25 cellular contexts compared by ENCODE assay signal in the genomic region with DNA sequence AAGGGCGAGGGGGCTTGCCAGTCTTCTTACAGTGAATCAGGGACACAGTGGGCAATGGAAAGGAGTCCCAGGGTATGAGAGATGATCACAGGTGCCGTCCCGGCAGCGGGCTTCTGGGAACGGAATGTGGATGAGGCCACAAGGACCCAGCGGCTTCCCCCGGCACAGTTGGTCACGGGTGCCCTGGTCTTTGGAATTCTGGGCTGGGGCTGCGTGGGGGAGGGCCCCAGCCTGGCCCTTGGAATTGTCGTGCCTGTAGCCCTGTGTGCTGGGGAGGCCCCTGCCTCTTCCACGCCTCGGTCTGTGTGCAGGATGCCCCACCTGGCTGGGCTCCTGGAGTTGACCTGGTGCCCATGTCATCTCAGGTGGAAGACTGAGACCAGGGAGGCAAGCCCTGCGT.
"Had no signal": no experiment of that assay in that cellular context is flagged by ENCODE, and none has a peak within 500 bp of the region (broad histone marks: within the 10 kb centered on the region; RNA-seq: fewer than 3 reads in every experiment).

No MANE protein-coding gene starts in this region.

- H3K4me1 ChIP-seq: colonic mucosa, foreskin keratinocyte, neural progenitor cell, psoas muscle, right lobe of liver had no signal

- H3K4me3 ChIP-seq: colonic mucosa, neural progenitor cell, ovary, psoas muscle, right lobe of liver, smooth muscle cell, thoracic aorta had no signal

- H3K9me3 ChIP-seq: colonic mucosa, ovary, psoas muscle, right lobe of liver, thoracic aorta had no signal

- H3K36me3 ChIP-seq: brain microvascular endothelial cell, colonic mucosa, neural progenitor cell, ovary, right lobe of liver had no signal

- DNase-seq: activated CD4-positive, alpha-beta T cell treated with anti-CD3 and anti-CD28 coated beads for 48 hours; activated CD4-positive, CD25-positive, alpha-beta regulatory T cell; activated CD8-positive, alpha-beta T cell treated with anti-CD3 and anti-CD28 coated beads, Interleukin-2, amount 10 ng/mL, durations not matched to agents 7 days and 5 days; activated naive CD4-positive, alpha-beta T cell treated with anti-CD3 and anti-CD28 coated beads for 36 hours; activated T-cell treated with anti-CD3 and anti-CD28 coated beads, Interleukin-2, amount 50 U/mL, for 24 hours; brain microvascular endothelial cell; central memory CD4-positive, alpha-beta T cell; colonic mucosa; endodermal cell; foreskin keratinocyte; glutamatergic neuron; hypothalamus; mesendoderm; naive thymus-derived CD4-positive, alpha-beta T cell; ovary; right lobe of liver; stimulated activated CD4-positive, alpha-beta T cell treated with anti-CD3 and anti-CD28 coated beads, Interleukin-4, amount 100 ng/mL, for 24 hours; T-cell; T1000 had no signal

- H3K27ac ChIP-seq: brain microvascular endothelial cell, colonic mucosa, epithelial cell of prostate, foreskin keratinocyte, neural progenitor cell, ovary, psoas muscle, right lobe of liver, thoracic aorta had no signal

- ATAC-seq: activated CD8-positive, alpha-beta T cell treated with anti-CD3 and anti-CD28 coated beads, Interleukin-2, amount 10 ng/mL, durations not matched to agents 7 days and 5 days; foreskin keratinocyte; naive thymus-derived CD4-positive, alpha-beta T cell; psoas muscle; right lobe of liver; stimulated activated memory B cell treated with anti-CD40 and anti-IgM and Interleukin-4, amounts not matched to agents 10 μg/mL and 1 μg/mL and 100 μg/mL, for 72 hours; T-cell had no signal

- H3K27me3 ChIP-seq: brain microvascular endothelial cell, colonic mucosa, foreskin keratinocyte, neural progenitor cell, ovary, right lobe of liver had no signal
